Comparison of ENCODE assay signal across 8 cellular contexts in the genomic region with DNA sequence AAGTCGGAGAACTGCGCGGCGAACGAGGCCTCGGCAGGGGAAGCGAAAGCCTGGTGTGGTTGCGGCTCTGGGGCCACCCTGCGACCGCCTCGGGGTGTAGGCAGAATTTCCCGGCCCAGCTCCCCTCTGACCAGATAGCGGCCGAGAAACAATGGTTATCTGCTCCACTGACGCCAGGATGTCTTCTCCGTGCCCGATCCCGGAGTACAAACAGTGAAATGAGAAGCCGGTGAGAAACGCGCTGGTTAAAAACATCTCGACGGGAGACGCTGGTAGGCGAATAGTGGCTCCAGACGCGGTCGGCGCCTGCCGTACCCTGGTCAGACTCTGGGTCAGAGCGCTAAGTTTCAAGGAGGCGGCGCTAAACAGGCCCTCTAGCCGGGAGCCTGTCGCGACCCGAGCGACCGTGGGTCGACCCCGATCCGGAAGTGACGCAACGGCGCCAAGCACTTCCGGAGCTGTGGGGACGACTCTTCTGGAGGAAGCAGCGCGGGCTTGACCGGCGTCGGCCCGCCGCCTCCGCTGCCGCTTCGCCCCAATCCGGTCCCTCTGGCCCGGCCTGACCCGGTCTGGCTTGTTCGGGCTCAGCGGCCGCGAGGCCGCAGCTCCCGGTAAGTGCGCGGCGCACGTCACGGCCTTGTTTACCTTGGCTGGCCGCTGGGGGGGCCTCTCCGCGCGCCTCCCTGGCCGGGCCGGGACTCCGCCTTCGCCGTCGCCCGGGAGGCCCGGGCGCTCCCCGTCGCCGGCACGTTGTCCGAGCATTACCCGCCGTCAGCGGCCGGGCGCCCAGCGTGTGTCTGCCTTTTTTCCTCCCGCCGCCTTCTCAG. TPM values are rescaled to one million over a fixed set of nuclear protein-coding genes. Genes with fewer than 3 reads are reported as not detected.
A peak's percentile ranks its signal among the peaks of the same experiment; 100 is the strongest.
DNase-seq lines count a peak whose midpoint lies in the region; ATAC-seq and TF ChIP-seq lines count a peak whose summit lies in the region.

A gene (plus strand): TSS at position 455 of the 827 bp plus-strand sequence. CDS start 8,717 bp downstream, outside the sequence.

- peak within 1 kb of the TSS; percentile 99 for H3K27ac Mint-ChIP-seq in HFFc6

- H3K27ac ChIP-seq in upper lobe of left lung = peak within 1 kb of the TSS; percentile 93 to 99 (median 98)

- peak within 1 kb of the TSS; percentile 89 for H3K4me3 ChIP-seq in NB4 (ENCODE audit: low read depth, low read length)
- peak within 1 kb of the TSS; percentile 88 for H3K4me3 ChIP-seq in adipocyte (ENCODE audit: low read length)
- H3K4me3 ChIP-seq in upper lobe of left lung = peak within 1 kb of the TSS; percentile 69 to 94 (median 87)

- no peaks in the 10 kb centered on the region for H3K27me3 ChIP-seq in adipocyte (replicated peaks; ENCODE audit: control insufficient read depth, insufficient read depth, low read length)
- H3K27me3 ChIP-seq in upper lobe of left lung = no peaks in the 10 kb centered on the region

- no peaks in the 10 kb centered on the region for H3K36me3 ChIP-seq in adipocyte (ENCODE audit: control insufficient read depth, insufficient read depth, low read length, severe bottlenecking)
- H3K36me3 ChIP-seq in upper lobe of left lung = peaks cover 0 to 9% (median 4%) of the 10 kb centered on the region in 4 donors

- peak; percentile 98 for ATAC-seq in upper lobe of left lung (ENCODE audit: low FRiP score in 2 of 2)

- peaks cover 11% of the 10 kb centered on the region for H3K4me1 ChIP-seq in adipocyte (ENCODE audit: control insufficient read depth, insufficient read depth, low read length)
- H3K4me1 ChIP-seq in upper lobe of left lung = peaks cover 19 to 33% (median 23%) of the 10 kb centered on the region in 4 donors

- H3K9me3 ChIP-seq in adipocyte (ENCODE audit: control insufficient read depth, low read length) (no peaks in the 10 kb centered on the region), upper lobe of left lung (no peaks in the 10 kb centered on the region)

- peaks cover 14% of the 10 kb centered on the region for H3K4me1 Mint-ChIP-seq in HFFc6 (ENCODE audit: low read depth)

- intact Hi-C loops in cardiac septum (cut with DNase I) = loop anchor here (2.0 to 5.0 kb wide), 4 partner anchors 20 to 176 kb away; a partner anchor contains a TSS
- intact Hi-C loops in posterior cingulate gyrus (cut with DNase I) = loop anchor here (1.0 to 2.0 kb wide), 2 partner anchors 71 to 72 kb away; a partner anchor contains a TSS

- peak within 1 kb of the TSS; percentile 98 for H3K4me3 Mint-ChIP-seq in HFFc6

- peaks cover 5% of the 10 kb centered on the region for H3K36me3 Mint-ChIP-seq in HFFc6 (ENCODE audit: low read depth)

- TF ChIP-seq CTCF in HFFc6 (IDR thresholded peaks at IDR 0.05) (peak; percentile 55), NB4 (IDR thresholded peaks at IDR 0.05; ENCODE audit: low read depth, low read length) (no peak), upper lobe of left lung (IDR thresholded peaks at IDR 0.05) (peak; percentile 8 to 55 (median 24))

- TF ChIP-seq POLR2A in GM10847 (IDR thresholded peaks at IDR 0.05; ENCODE audit: extremely low read depth, insufficient read length) (peak; percentile 71), NB4 (IDR thresholded peaks at IDR 0.05; ENCODE audit: extremely low read depth, insufficient read length) (peak; percentile 41), upper lobe of left lung (IDR thresholded peaks at IDR 0.05) (peak in 3 of 4 donors; percentile 80 to 91 (median 90))

- WGBS in upper lobe of left lung, 2 donors = 0 to 1% methylated on average over 15 to 49 of the region's 97 CpGs

- TF ChIP-seq EP300 in upper lobe of left lung (IDR thresholded peaks at IDR 0.05) = peak in 2 of 4 donors; percentile 61 to 74

- H3K9ac ChIP-seq in adipocyte (ENCODE audit: low read length) = peak within 1 kb of the TSS; percentile 96

- H3K9me3 Mint-ChIP-seq in HFFc6 = no peaks in the 10 kb centered on the region

- DNase-seq in HFFc6 (peak; percentile 88), NB4 (ENCODE audit: low read depth) (peak; percentile 96), SW480 (ENCODE audit: low spot score) (peak; percentile 94), adipocyte (ENCODE audit: low read depth) (peak; percentile 96), cardiac septum (ENCODE audit: low spot score) (peak; percentile 96), posterior cingulate gyrus (peak; percentile 84 to 99 (median 93)), upper lobe of left lung (peak; percentile 95 to 98)

- H3K27me3 Mint-ChIP-seq in HFFc6 (ENCODE audit: insufficient read depth) = peaks cover 3% of the 10 kb centered on the region

RNA-seq across cellular contexts. Expression of the gene that starts here (rescaled TPM):
- 10 to 100 TPM; 60.0 to 71.6 (median 68.3) TPM for total RNA-seq in HFFc6 (2021; fragmentation: NEBNext Ultra II Directional; extraction: Animal tissue kit (Norgen Biotek cat#: 25700))
- total RNA-seq in cardiac septum = 121 TPM
- 100 to 1,000 TPM in 2 of 6 donors, 10 to 100 TPM in 4; 81.2 to 190 (median 91.0) TPM for total RNA-seq in upper lobe of left lung

Comparison
In these comparisons a context has a peak if more than half of its experiments do, and no peak if none do; other contexts are left out.
1. Peak in every context shown above with its lines: DNase-seq, ATAC-seq, H3K4me3 ChIP-seq and H3K27ac ChIP-seq.